Comparison of ENCODE assay signal across 39 cellular contexts in the genomic region with DNA sequence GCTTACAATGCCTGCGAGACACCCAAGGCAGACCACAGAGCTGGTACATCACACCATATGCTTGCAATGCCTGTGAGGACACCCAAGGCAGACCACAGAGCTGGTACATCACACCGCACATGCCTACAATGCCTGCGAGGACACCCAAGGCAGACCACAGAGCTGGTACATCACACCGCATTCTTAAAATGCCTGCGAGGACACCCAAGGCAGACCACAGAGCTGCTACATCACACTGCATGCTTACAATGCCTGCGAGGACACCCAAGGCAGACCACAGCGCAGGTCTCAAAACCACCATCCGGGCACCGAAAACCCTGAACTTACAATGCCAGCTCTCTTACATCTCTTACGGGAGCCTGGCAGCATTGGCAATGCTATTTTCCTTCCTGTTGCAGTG.
"Had no signal": no experiment of that assay in that cellular context is flagged by ENCODE, and none has a peak within 500 bp of the region (broad histone marks: within the 10 kb centered on the region; RNA-seq: fewer than 3 reads in every experiment).

No MANE protein-coding gene starts in this region.

- H3K27ac Mint-ChIP-seq: activated B cell treated with CpG ODN at 0.5 μM for 24 hours; activated CD4-positive, alpha-beta memory T cell treated with anti-CD3 and anti-CD28 coated beads, Interleukin-2, amount 10 ng/mL, durations not matched to agents 7 days and 5 days; activated CD4-positive, alpha-beta T cell treated with anti-CD3 and anti-CD28 coated beads, Interleukin-2, amount 10 ng/mL, durations not matched to agents 24 days and 14 days; activated CD8-positive, alpha-beta T cell treated with anti-CD3 and anti-CD28 coated beads, Interleukin-2, amount 10 ng/mL, durations not matched to agents 7 days and 5 days; activated naive CD4-positive, alpha-beta T cell treated with anti-CD3 and anti-CD28 coated beads for 36 hours; activated naive CD4-positive, alpha-beta T cell treated with anti-CD3 and anti-CD28 coated beads, Interleukin-2, amount 50 U/mL, for 72 hours; activated naive CD8-positive, alpha-beta T cell treated with anti-CD3 and anti-CD28 coated beads for 36 hours; activated T-cell treated with anti-CD3 and anti-CD28 coated beads, Interleukin-2, amount 50 U/mL, for 72 hours; activated T-helper 1 cell treated with anti-CD3 and anti-CD28 coated beads, Interleukin-12 subunit alpha, Interleukin-12 subunit beta, Interleukin-2, Interleukin-4 antibody, amounts not matched to agents 30 ng/mL and 10 ng/mL and 1 ng/mL, durations not matched to agents 14 hours and 24 hours and 36 hours; activated T-helper 17 cell treated with anti-CD3 and anti-CD28 coated beads, Interleukin-2, amount 50 U/mL, for 72 hours; T-helper 1 cell treated with Interleukin-12 subunit alpha and Interleukin-12 subunit beta and Interleukin-4 antibody, amounts not matched to agents 30 μg/mL and 1 μg/mL, for 36 hours; T-helper 2 cell treated with Interferon-gamma antibody and Interleukin-4, amounts not matched to agents 5 μg/mL and 100 μg/mL, for 36 hours had no signal

- H3K36me3 ChIP-seq: adrenal gland, brain microvascular endothelial cell, breast epithelium, cardiac muscle cell had no signal

- H3K9me3 ChIP-seq: adrenal gland, body of pancreas, breast epithelium had no signal

- DNase-seq: activated B cell treated with CpG ODN at 0.5 μM for 24 hours; activated CD4-positive, alpha-beta memory T cell treated with anti-CD3 and anti-CD28 coated beads, Interleukin-2, amount 10 ng/mL, durations not matched to agents 7 days and 5 days; activated CD4-positive, alpha-beta T cell treated with anti-CD3 and anti-CD28 coated beads for 4 hours; activated CD4-positive, alpha-beta T cell treated with anti-CD3 and anti-CD28 coated beads, Interleukin-2, amount 10 ng/mL, durations not matched to agents 24 days and 14 days; activated CD4-positive, alpha-beta T cell treated with anti-CD3 and anti-CD28 coated beads, Interleukin-2, amount 50 U/mL, for 1 hour; activated CD4-positive, alpha-beta T cell treated with anti-CD3 and anti-CD28 coated beads, Interleukin-2, amount 50 U/mL, for 4 hours; activated CD4-positive, CD25-positive, alpha-beta regulatory T cell treated with anti-CD3 and anti-CD28 coated beads, Interleukin-2, amount 50 U/mL, for 72 hours; activated CD8-positive, alpha-beta memory T cell treated with anti-CD3 and anti-CD28 coated beads for 24 hours; activated CD8-positive, alpha-beta memory T cell treated with anti-CD3 and anti-CD28 coated beads, Interleukin-2, amount 50 U/mL, for 4 hours; activated CD8-positive, alpha-beta T cell treated with anti-CD3 and anti-CD28 coated beads, Interleukin-2, amount 10 ng/mL, durations not matched to agents 7 days and 5 days; activated effector memory CD4-positive, alpha-beta T cell treated with anti-CD3 and anti-CD28 coated beads, Interleukin-2, amount 50 U/mL, for 16 hours; activated gamma-delta T cell treated with Interleukin-2 at 50 U/mL for 16 hours; activated naive CD4-positive, alpha-beta T cell; activated naive CD4-positive, alpha-beta T cell treated with anti-CD3 and anti-CD28 coated beads for 36 hours; activated naive CD4-positive, alpha-beta T cell treated with anti-CD3 and anti-CD28 coated beads, Interleukin-2, amount 50 U/mL, for 16 hours; activated naive CD8-positive, alpha-beta T cell treated with anti-CD3 and anti-CD28 coated beads for 36 hours; activated T-cell treated with anti-CD3 and anti-CD28 coated beads for 4 hours; activated T-cell treated with anti-CD3 and anti-CD28 coated beads, Interleukin-2, amount 50 U/mL, for 1 hour; activated T-cell treated with anti-CD3 and anti-CD28 coated beads, Interleukin-2, amount 50 U/mL, for 4 hours; activated T-cell treated with anti-CD3 and anti-CD28 coated beads, Interleukin-2, amount 50 U/mL, for 72 hours; adrenal gland; amniotic stem cell; aorta; body of pancreas; brain microvascular endothelial cell; caudate nucleus; cerebellar nuclear complex; T-helper 1 cell; T-helper 2 cell; T-helper 9 cell had no signal

- H3K4me3 ChIP-seq: adrenal gland, body of pancreas, breast epithelium, cardiac muscle cell had no signal

- H3K4me3 Mint-ChIP-seq: activated B cell treated with CpG ODN at 0.5 μM for 24 hours; activated CD4-positive, alpha-beta memory T cell treated with anti-CD3 and anti-CD28 coated beads, Interleukin-2, amount 10 ng/mL, durations not matched to agents 7 days and 5 days; activated CD4-positive, alpha-beta T cell treated with anti-CD3 and anti-CD28 coated beads, Interleukin-2, amount 10 ng/mL, durations not matched to agents 24 days and 14 days; activated CD8-positive, alpha-beta T cell treated with anti-CD3 and anti-CD28 coated beads, Interleukin-2, amount 10 ng/mL, durations not matched to agents 7 days and 5 days; activated naive CD4-positive, alpha-beta T cell treated with anti-CD3 and anti-CD28 coated beads for 36 hours; activated naive CD8-positive, alpha-beta T cell treated with anti-CD3 and anti-CD28 coated beads for 36 hours; activated T-cell treated with anti-CD3 and anti-CD28 coated beads, Interleukin-2, amount 50 U/mL, for 4 hours; activated T-cell treated with anti-CD3 and anti-CD28 coated beads, Interleukin-2, amount 50 U/mL, for 72 hours; activated T-helper 1 cell treated with anti-CD3 and anti-CD28 coated beads, Interleukin-12 subunit alpha, Interleukin-12 subunit beta, Interleukin-2, Interleukin-4 antibody, amounts not matched to agents 30 ng/mL and 10 ng/mL and 1 ng/mL, durations not matched to agents 14 hours and 24 hours and 36 hours; activated T-helper 17 cell treated with anti-CD3 and anti-CD28 coated beads, Interleukin-2, amount 50 U/mL, for 72 hours; central memory CD8-positive, alpha-beta T cell; T-helper 1 cell treated with Interleukin-12 subunit alpha and Interleukin-12 subunit beta and Interleukin-4 antibody, amounts not matched to agents 30 μg/mL and 1 μg/mL, for 36 hours; T-helper 2 cell treated with Interferon-gamma antibody and Interleukin-4, amounts not matched to agents 5 μg/mL and 100 μg/mL, for 36 hours had no signal

- H3K27ac ChIP-seq: adrenal gland, body of pancreas, brain microvascular endothelial cell, breast epithelium, cardiac muscle cell, VCaP had no signal

- H3K4me1 Mint-ChIP-seq: activated B cell treated with CpG ODN at 0.5 μM for 24 hours; activated CD4-positive, alpha-beta memory T cell treated with anti-CD3 and anti-CD28 coated beads, Interleukin-2, amount 10 ng/mL, durations not matched to agents 7 days and 5 days; activated CD4-positive, alpha-beta T cell treated with anti-CD3 and anti-CD28 coated beads, Interleukin-2, amount 10 ng/mL, durations not matched to agents 24 days and 14 days; activated naive CD8-positive, alpha-beta T cell treated with anti-CD3 and anti-CD28 coated beads for 36 hours; activated T-helper 17 cell treated with anti-CD3 and anti-CD28 coated beads, Interleukin-2, amount 50 U/mL, for 72 hours; central memory CD8-positive, alpha-beta T cell had no signal

- H3K4me1 ChIP-seq: adrenal gland, body of pancreas, breast epithelium had no signal

- H3K27me3 ChIP-seq: adrenal gland, brain microvascular endothelial cell, cardiac muscle cell had no signal

- H3K36me3 Mint-ChIP-seq: activated naive CD4-positive, alpha-beta T cell treated with anti-CD3 and anti-CD28 coated beads, Interleukin-2, amount 50 U/mL, for 72 hours; activated naive CD8-positive, alpha-beta T cell treated with anti-CD3 and anti-CD28 coated beads for 36 hours had no signal

- ATAC-seq: activated CD8-positive, alpha-beta T cell treated with anti-CD3 and anti-CD28 coated beads, Interleukin-2, amount 10 ng/mL, durations not matched to agents 7 days and 5 days; activated naive CD4-positive, alpha-beta T cell treated with anti-CD3 and anti-CD28 coated beads, Interleukin-2, amount 50 U/mL, for 72 hours; activated T-cell treated with anti-CD3 and anti-CD28 coated beads, Interleukin-2, amount 50 U/mL, for 4 hours; activated T-cell treated with anti-CD3 and anti-CD28 coated beads, Interleukin-2, amount 50 U/mL, for 72 hours; activated T-helper 17 cell treated with anti-CD3 and anti-CD28 coated beads, Interleukin-2, amount 50 U/mL, for 72 hours; body of pancreas had no signal

- H3K27me3 Mint-ChIP-seq: activated B cell treated with CpG ODN at 0.5 μM for 24 hours; activated CD4-positive, alpha-beta memory T cell treated with anti-CD3 and anti-CD28 coated beads, Interleukin-2, amount 10 ng/mL, durations not matched to agents 7 days and 5 days; activated CD4-positive, alpha-beta T cell treated with anti-CD3 and anti-CD28 coated beads, Interleukin-2, amount 10 ng/mL, durations not matched to agents 24 days and 14 days; activated naive CD8-positive, alpha-beta T cell treated with anti-CD3 and anti-CD28 coated beads for 36 hours had no signal

- H3K9me3 Mint-ChIP-seq: activated B cell treated with CpG ODN at 0.5 μM for 24 hours; activated CD4-positive, alpha-beta memory T cell treated with anti-CD3 and anti-CD28 coated beads, Interleukin-2, amount 10 ng/mL, durations not matched to agents 7 days and 5 days; activated CD4-positive, alpha-beta T cell treated with anti-CD3 and anti-CD28 coated beads, Interleukin-2, amount 10 ng/mL, durations not matched to agents 24 days and 14 days; activated naive CD4-positive, alpha-beta T cell treated with anti-CD3 and anti-CD28 coated beads for 36 hours; activated naive CD4-positive, alpha-beta T cell treated with anti-CD3 and anti-CD28 coated beads, Interleukin-2, amount 50 U/mL, for 72 hours; activated naive CD8-positive, alpha-beta T cell treated with anti-CD3 and anti-CD28 coated beads for 36 hours; activated T-cell treated with anti-CD3 and anti-CD28 coated beads, Interleukin-2, amount 50 U/mL, for 4 hours; activated T-cell treated with anti-CD3 and anti-CD28 coated beads, Interleukin-2, amount 50 U/mL, for 72 hours; activated T-helper 1 cell treated with anti-CD3 and anti-CD28 coated beads, Interleukin-12 subunit alpha, Interleukin-12 subunit beta, Interleukin-2, Interleukin-4 antibody, amounts not matched to agents 30 ng/mL and 10 ng/mL and 1 ng/mL, durations not matched to agents 14 hours and 24 hours and 36 hours; activated T-helper 17 cell treated with anti-CD3 and anti-CD28 coated beads, Interleukin-2, amount 50 U/mL, for 72 hours; central memory CD8-positive, alpha-beta T cell; T-helper 1 cell treated with Interleukin-12 subunit alpha and Interleukin-12 subunit beta and Interleukin-4 antibody, amounts not matched to agents 30 μg/mL and 1 μg/mL, for 36 hours; T-helper 2 cell treated with Interferon-gamma antibody and Interleukin-4, amounts not matched to agents 5 μg/mL and 100 μg/mL, for 36 hours had no signal
